6 cellular contexts compared by ENCODE assay signal in the genomic region with DNA sequence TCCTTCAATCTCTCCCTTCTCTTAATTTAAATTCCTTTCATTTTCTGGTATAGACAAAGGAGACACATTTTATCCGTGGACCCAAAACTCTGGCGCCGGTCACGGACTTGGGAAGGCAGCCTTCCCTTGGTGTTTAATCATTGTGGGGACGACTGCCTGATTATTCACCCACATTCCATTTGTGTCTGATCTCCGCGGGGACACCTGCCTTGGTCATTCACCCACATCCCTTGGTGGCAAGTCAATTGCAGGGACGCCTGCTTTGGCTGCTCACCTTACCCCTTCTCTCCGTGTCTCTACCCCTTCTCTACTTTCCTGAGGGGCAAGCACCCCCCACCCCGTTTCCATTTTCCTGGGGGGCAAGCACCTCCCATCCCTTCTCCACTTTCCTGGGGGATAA. TPM values are rescaled to one million over a fixed set of nuclear protein-coding genes. Genes with fewer than 3 reads are reported as not detected.
"Had no signal": no experiment of that assay in that cellular context is flagged by ENCODE, and none has a peak within 500 bp of the region (broad histone marks: within the 10 kb centered on the region; RNA-seq: fewer than 3 reads in every experiment).

No MANE protein-coding gene starts in this region.

RNA-seq across cellular contexts. Expression of gene FUT3, which starts 3.4 kb away (rescaled TPM):
- total RNA-seq: NCI-H460, Right ventricle myocardium superior had no signal
- polyA plus RNA-seq: SK-N-SH had no signal

RNA-seq across cellular contexts. Expression of gene FUT6, which starts 8.3 kb away (rescaled TPM):
- total RNA-seq: HT-29, NCI-H460, Right ventricle myocardium superior, SK-MEL-5 had no signal
- polyA plus RNA-seq: SK-N-SH had no signal

RNA-seq across cellular contexts. Expression of gene FUT5, which starts 22.5 kb away (rescaled TPM):
- total RNA-seq: HT-29, NCI-H460, PC-9, Right ventricle myocardium superior, SK-MEL-5 had no signal
- polyA plus RNA-seq: SK-N-SH had no signal

RNA-seq across cellular contexts. Expression of gene NRTN, which starts 43.0 kb away (rescaled TPM):
- total RNA-seq: HT-29 had no signal
